In genomic region chr22:20002098-20002497, GRCh38 we compare ENCODE assay signal across 21 cellular contexts. TPM values are rescaled to one million over a fixed set of nuclear protein-coding genes. Genes with fewer than 3 reads are reported as not detected.
A peak's percentile ranks its signal among the peaks of the same experiment; 100 is the strongest.
DNase-seq lines count a peak whose midpoint lies in the region; ATAC-seq and TF ChIP-seq lines count a peak whose summit lies in the region.
"Had no signal": no experiment of that assay in that cellular context is flagged by ENCODE, and none has a peak within 500 bp of the region (broad histone marks: within the 10 kb centered on the region; RNA-seq: fewer than 3 reads in every experiment).

No MANE protein-coding gene starts in this region.

- H3K4me3 Mint-ChIP-seq in glutamatergic neuron (ENCODE audit: unreplicated experiment): peak overlapping the region; percentile 45
- no peak overlapping the region for H3K4me3 Mint-ChIP-seq in nephron
- H3K4me3 Mint-ChIP-seq: activated CD4-positive, alpha-beta memory T cell treated with anti-CD3 and anti-CD28 coated beads, Interleukin-2, amount 10 ng/mL, durations not matched to agents 7 days and 5 days; CD4-positive, CD25-positive, alpha-beta regulatory T cell; immature natural killer cell had no signal

- H3K9me3 Mint-ChIP-seq in glutamatergic neuron (ENCODE audit: unreplicated experiment): peaks cover 2% of the 10 kb centered on the region
- H3K9me3 Mint-ChIP-seq in nephron: peaks cover 24% of the 10 kb centered on the region

- no peak for ATAC-seq in HG03565 (IDR thresholded peaks at IDR 0.05; ENCODE audit: unreplicated experiment)
- no peak for ATAC-seq in HG02981 (IDR thresholded peaks at IDR 0.05; ENCODE audit: unreplicated experiment)

- H3K36me3 ChIP-seq in SJCRH30 (no peaks in the 10 kb centered on the region), thyroid gland (no peaks in the 10 kb centered on the region)
- H3K36me3 ChIP-seq: breast epithelium, vagina had no signal

- H3K27me3 ChIP-seq in SJCRH30: no peaks in the 10 kb centered on the region; the same call in 1 of the 2 replicates
- H3K27me3 ChIP-seq in thyroid gland: no peaks in the 10 kb centered on the region
- H3K27me3 ChIP-seq: breast epithelium, hepatocyte, vagina had no signal

- peak overlapping the region; percentile 41 for H3K27ac Mint-ChIP-seq in glutamatergic neuron (ENCODE audit: unreplicated experiment)
- peak overlapping the region; percentile 19 to 43 (median 35) for H3K27ac Mint-ChIP-seq in nephron
- H3K27ac Mint-ChIP-seq: activated CD4-positive, alpha-beta memory T cell treated with anti-CD3 and anti-CD28 coated beads, Interleukin-2, amount 10 ng/mL, durations not matched to agents 7 days and 5 days; CD4-positive, CD25-positive, alpha-beta regulatory T cell; immature natural killer cell had no signal

- TF ChIP-seq POLR2A in thyroid gland (IDR thresholded peaks at IDR 0.05): no peak

- DNase-seq in SJCRH30: no peak
- DNase-seq in glutamatergic neuron: no peak
- no peak for DNase-seq in thyroid gland
- DNase-seq in NCI-H446 (lab: John Stamatoyannopoulos, UW): no peak
- DNase-seq: activated CD4-positive, alpha-beta memory T cell treated with anti-CD3 and anti-CD28 coated beads, Interleukin-2, amount 10 ng/mL, durations not matched to agents 7 days and 5 days; activated effector memory CD4-positive, alpha-beta T cell treated with anti-CD3 and anti-CD28 coated beads, Interleukin-2, amount 50 U/mL, for 16 hours; activated T-cell treated with anti-CD3 and anti-CD28 coated beads for 4 hours; CD4-positive, CD25-positive, alpha-beta regulatory T cell; HCEC 1CT; immature natural killer cell; NCI-H1694; NCI-H2227 treated with DMSO at 0.1 percent for 48 hours; NCI-H774; nucleus accumbens; T1000 had no signal

- peaks cover 29% of the 10 kb centered on the region for H3K36me3 Mint-ChIP-seq in glutamatergic neuron (ENCODE audit: unreplicated experiment)
- H3K36me3 Mint-ChIP-seq in nephron (ENCODE audit: low read depth): no peaks in the 10 kb centered on the region

- peaks cover 10% of the 10 kb centered on the region; the same call in 1 of the 2 replicates for H3K9me3 ChIP-seq in SJCRH30 (replicated peaks)
- no peaks in the 10 kb centered on the region for H3K9me3 ChIP-seq in thyroid gland
- H3K9me3 ChIP-seq: vagina had no signal

- intact Hi-C loops in thyroid gland (cut with DNase I): no loop called here

- peak overlapping the region; percentile 5; the same call in 1 of the 2 replicates for H3K27ac ChIP-seq in SJCRH30
- peak overlapping the region; percentile 27 to 61 (median 51) for H3K27ac ChIP-seq in thyroid gland
- H3K27ac ChIP-seq: breast epithelium, hepatocyte, vagina had no signal

- TF ChIP-seq CTCF in glutamatergic neuron (IDR thresholded peaks at IDR 0.05; ENCODE audit: partially characterized antibody, unreplicated experiment) (no peak), nephron (IDR thresholded peaks at IDR 0.05; ENCODE audit: unreplicated experiment in 3 of 3) (no peak), thyroid gland (IDR thresholded peaks at IDR 0.05) (no peak)

- no peaks in the 10 kb centered on the region for H3K27me3 Mint-ChIP-seq in glutamatergic neuron (ENCODE audit: unreplicated experiment)
- H3K27me3 Mint-ChIP-seq in nephron (ENCODE audit: low read depth): no peaks in the 10 kb centered on the region

- peaks cover 44% of the 10 kb centered on the region for H3K4me1 ChIP-seq in SJCRH30
- H3K4me1 ChIP-seq in thyroid gland: peaks cover 45 to 57% of the 10 kb centered on the region in 2 donors
- H3K4me1 ChIP-seq: vagina had no signal

- H3K4me1 Mint-ChIP-seq in glutamatergic neuron (ENCODE audit: low read depth, unreplicated experiment) (peaks cover 30% of the 10 kb centered on the region), nephron (peaks cover 39% of the 10 kb centered on the region)
- H3K4me1 Mint-ChIP-seq: activated CD4-positive, alpha-beta memory T cell treated with anti-CD3 and anti-CD28 coated beads, Interleukin-2, amount 10 ng/mL, durations not matched to agents 7 days and 5 days; CD4-positive, CD25-positive, alpha-beta regulatory T cell; immature natural killer cell had no signal

- 61 to 69% methylated on average over 11 of the region's 11 CpGs for WGBS in thyroid gland, 2 donors

- H3K4me3 ChIP-seq in SJCRH30: no peak overlapping the region
- H3K4me3 ChIP-seq in thyroid gland (replicated peaks in 1 of 3): no peak overlapping the region
- H3K4me3 ChIP-seq: breast epithelium, hepatocyte, vagina had no signal

RNA-seq across cellular contexts. Expression of gene ARVCF, which starts 14.5 kb away (rescaled TPM):
- 4.2 and 9.0 TPM in 2 replicates for total RNA-seq in SJCRH30 (2014; rRNA removed; shearing (Covaris generic))
- total RNA-seq in glutamatergic neuron (ENCODE audit: unreplicated experiment) (119 TPM), thyroid gland (100 to 1,000 TPM in 3 of 4 donors, 10 to 100 TPM in 1; 34.5 to 123 (median 111) TPM)

RNA-seq across cellular contexts. Expression of gene TANGO2, which starts 18.8 kb away (rescaled TPM):
- total RNA-seq in SJCRH30 (2014; rRNA removed; shearing (Covaris generic)): 8.1 and 9.4 TPM in 2 replicates
- 31.8 TPM for total RNA-seq in glutamatergic neuron (ENCODE audit: unreplicated experiment)
- 10 to 100 TPM; 50.3 to 82.7 (median 65.2) TPM for total RNA-seq in thyroid gland
